6 cellular contexts compared by ENCODE assay signal in genomic region chr2:26665296-26665695, GRCh38. TPM values are rescaled to one million over a fixed set of nuclear protein-coding genes. Genes with fewer than 3 reads are reported as not detected.
"Had no signal": no experiment of that assay in that cellular context is flagged by ENCODE, and none has a peak within 500 bp of the region (broad histone marks: within the 10 kb centered on the region; RNA-seq: fewer than 3 reads in every experiment).

No MANE protein-coding gene starts in this region.

RNA-seq across cellular contexts. Expression of gene CIB4, which starts 24.1 kb away (rescaled TPM):
- total RNA-seq: HepG2, HT-29, HT1080, IMR-90, K562 had no signal
- polyA plus RNA-seq: HepG2, IgD-negative memory B cell, IMR-90, K562 had no signal

RNA-seq across cellular contexts. Expression of gene KCNK3, which starts 27.2 kb away (rescaled TPM):
- total RNA-seq: HepG2, HT-29, HT1080 had no signal
- polyA plus RNA-seq: HepG2, IgD-negative memory B cell had no signal
